In genomic region chr16:58503166-58503862, GRCh38 we compare ENCODE assay signal across 15 cellular contexts. TPM values are rescaled to one million over a fixed set of nuclear protein-coding genes. Genes with fewer than 3 reads are reported as not detected.
DNase-seq lines count a peak whose midpoint lies in the region; ATAC-seq and TF ChIP-seq lines count a peak whose summit lies in the region.
"Had no signal": no experiment of that assay in that cellular context is flagged by ENCODE, and none has a peak within 500 bp of the region (broad histone marks: within the 10 kb centered on the region; RNA-seq: fewer than 3 reads in every experiment).

No MANE protein-coding gene starts in this region.

- peaks cover 10% of the 10 kb centered on the region; the same call in 1 of the 2 replicates for H3K27me3 ChIP-seq in H7 (ENCODE audit: control insufficient read depth, insufficient read depth, low read length)
- H3K27me3 ChIP-seq in RWPE2 (ENCODE audit: insufficient read depth, poor library complexity, severe bottlenecking), result no peaks in the 10 kb centered on the region

- H3K4me1 ChIP-seq in RWPE2 (ENCODE audit: insufficient read depth, poor library complexity, severe bottlenecking), result no peaks in the 10 kb centered on the region

- H3K4me3 ChIP-seq in H7 (ENCODE audit: insufficient read depth, low read depth, low read length), result no peak overlapping the region
- no peak overlapping the region for H3K4me3 ChIP-seq in RWPE2 (ENCODE audit: severe bottlenecking)

- H3K36me3 ChIP-seq in H7 (replicated peaks; ENCODE audit: control insufficient read depth, insufficient read depth, low read length) (no peaks in the 10 kb centered on the region), RWPE2 (ENCODE audit: low read depth) (no peaks in the 10 kb centered on the region)

- H3K27ac ChIP-seq in RWPE2 (ENCODE audit: poor library complexity, severe bottlenecking), result no peak overlapping the region

- ATAC-seq in RWPE2 (ENCODE audit: low read depth) (no peak), GM18868 (IDR thresholded peaks at IDR 0.05; ENCODE audit: unreplicated experiment) (no peak), GM18520 (IDR thresholded peaks at IDR 0.05; ENCODE audit: unreplicated experiment) (no peak)

- no peak for TF ChIP-seq CTCF in RWPE2 (IDR thresholded peaks at IDR 0.05; ENCODE audit: poor library complexity, severe bottlenecking)

- CTCF ChIA-PET in HEK293T (lab: Yijun Ruan, JAX), result no interaction called here

- intact Hi-C loops in posterior vena cava (cut with DNase I), result loop anchor here in 1 of 2 donors (1.0 kb wide), 1 partner anchor 20 kb away; no protein-coding TSS in a partner anchor

- DNase-seq in H7 (peak; percentile 35), RWPE2 (ENCODE audit: low spot score) (peak; percentile 37), islet precursor cell (peak; percentile 49), posterior vena cava (ENCODE audit: low spot score) (peak; percentile 56), HEK293T (ENCODE audit: extremely low spot score) (no peak)
- DNase-seq in stimulated activated CD4-positive, alpha-beta T cell treated with anti-CD3 and anti-CD28 coated beads, Interleukin-1b, Interleukin-23, amount 100 ng/mL, for 48 hours, result no peak
- DNase-seq: IMR-90; NCI-H187 treated with DMSO at 0.1 percent for 48 hours; NCI-H2171; NCI-H446; NK-92 treated with Interleukin-12 subunit alpha and Interleukin-12 subunit beta, amount 100 ng/mL, for 24 hours; SIG-M5 had no signal

- H3K9me3 ChIP-seq in RWPE2 (ENCODE audit: severe bottlenecking), result no peaks in the 10 kb centered on the region
- H3K9me3 ChIP-seq: Caco-2 had no signal

- POLR2A ChIA-PET in HEK293T (lab: Yijun Ruan, JAX), result no interaction called here

TF ChIP-seq in HEK293T, 16 proteins besides CTCF, POLR2A, EP300 and RAD21:
- TF ChIP-seq FOXK2 (IDR thresholded peaks at IDR 0.05), result no peak
- no peak for TF ChIP-seq TARDBP (IDR thresholded peaks at IDR 0.05)
- TF ChIP-seq FOXA1 (IDR thresholded peaks at IDR 0.05), result no peak
- no peak for TF ChIP-seq PKNOX1 (IDR thresholded peaks at IDR 0.05)
- no peak for TF ChIP-seq CTBP1 (IDR thresholded peaks at IDR 0.05; ENCODE audit: borderline replicate concordance)
- no peak for TF ChIP-seq NFRKB (IDR thresholded peaks at IDR 0.05)
- no peak for TF ChIP-seq LEF1 (IDR thresholded peaks at IDR 0.05; ENCODE audit: borderline replicate concordance)
- TF ChIP-seq SP1 (IDR thresholded peaks at IDR 0.05), result no peak
- TF ChIP-seq HDGF (IDR thresholded peaks at IDR 0.05; ENCODE audit: borderline replicate concordance), result no peak
- no peak for TF ChIP-seq L3MBTL2 (conservative IDR thresholded peaks at IDR 0.05)
- TF ChIP-seq FOXM1 (IDR thresholded peaks at IDR 0.05; ENCODE audit: borderline replicate concordance), result no peak
- no peak for TF ChIP-seq ELF4 (IDR thresholded peaks at IDR 0.05)
- no peak for TF ChIP-seq ARNT (IDR thresholded peaks at IDR 0.05)
- no peak for TF ChIP-seq SUZ12 (IDR thresholded peaks at IDR 0.05)
- no peak for TF ChIP-seq ZNF384 (IDR thresholded peaks at IDR 0.05)
- TF ChIP-seq BHLHE40 (IDR thresholded peaks at IDR 0.05; ENCODE audit: borderline replicate concordance), result no peak
TF ChIP-seq in HEK293T: peak in this region for 0.

RNA-seq across cellular contexts. Expression of gene NDRG4, which starts 3.4 kb away (rescaled TPM):
- total RNA-seq in H7 (2014; rRNA removed; shearing (Covaris generic)), result 24.9 and 27.6 TPM in 2 replicates
- 1 to 10 TPM; 5.8 to 8.6 TPM for total RNA-seq in posterior vena cava

RNA-seq across cellular contexts. Expression of gene SETD6, which starts 12.0 kb away (rescaled TPM):
- total RNA-seq in H7 (2014; rRNA removed; shearing (Covaris generic)), result 32.2 and 39.4 TPM in 2 replicates
- total RNA-seq in posterior vena cava, result 10 to 100 TPM in 1 of 2 donors, 1 to 10 TPM in 1; 9.9 to 13.5 TPM

Comparison
In these comparisons a context has a peak if more than half of its experiments do, and no peak if none do; other contexts are left out.
1. DNase-seq: peak in H7 (single experiment), RWPE2 (single experiment), islet precursor cell (single experiment) and posterior vena cava (single experiment); none in HEK293T (single experiment) and stimulated activated CD4-positive, alpha-beta T cell treated with anti-CD3 and anti-CD28 coated beads, Interleukin-1b, Interleukin-23, amount 100 ng/mL, for 48 hours (single experiment).